ENCODE assay signal across 23 cellular contexts in genomic region chr22:36680038-36680437, GRCh38. TPM values are rescaled to one million over a fixed set of nuclear protein-coding genes. Genes with fewer than 3 reads are reported as not detected.
A peak's percentile ranks its signal among the peaks of the same experiment; 100 is the strongest.
DNase-seq lines count a peak whose midpoint lies in the region; ATAC-seq, FAIRE-seq and TF ChIP-seq lines count a peak whose summit lies in the region.
"Had no signal": no experiment of that assay in that cellular context is flagged by ENCODE, and none has a peak within 500 bp of the region (broad histone marks: within the 10 kb centered on the region; RNA-seq: fewer than 3 reads in every experiment).

No MANE protein-coding gene starts in this region.

- H3K14ac ChIP-seq in IMR-90 (replicated peaks; ENCODE audit: low read depth, low read length), result no peak overlapping the region
- no peak overlapping the region for H3K14ac ChIP-seq in mesenchymal stem cell (ENCODE audit: low read length in 2 of 2)

- CTCF ChIA-PET in HEK293 (lab: Yijun Ruan, JAX), result no interaction called here
- CTCF ChIA-PET in IMR-90 (lab: Yijun Ruan, JAX), result no interaction called here
- CTCF ChIA-PET in activated CD8-positive, alpha-beta T cell treated with anti-CD3 and anti-CD28 coated beads for 36 hours (lab: Charles Lee), result no interaction called here

- H3K9me1 ChIP-seq in IMR-90 (ENCODE audit: insufficient read depth, low read length), result no peaks in the 10 kb centered on the region

- no peak for ATAC-seq in IMR-90 (ENCODE audit: low read depth)
- no peak for ATAC-seq in activated CD8-positive, alpha-beta T cell treated with anti-CD3 and anti-CD28 coated beads for 36 hours

- no peak overlapping the region for H3K4ac ChIP-seq in IMR-90 (ENCODE audit: low read depth, low read length)
- no peak overlapping the region for H3K4ac ChIP-seq in mesenchymal stem cell (ENCODE audit: low read depth in 1 of 2, low read length in 2 of 2)

- H2AK9ac ChIP-seq in IMR-90 (replicated peaks; ENCODE audit: low read depth, low read length, poor library complexity), result no peak overlapping the region

- no peak for TF ChIP-seq POLR2A in IMR-90 (IDR thresholded peaks at IDR 0.05; ENCODE audit: low read depth, low read length)

- H3K4me3 Mint-ChIP-seq in activated CD8-positive, alpha-beta T cell treated with anti-CD3 and anti-CD28 coated beads for 36 hours, result no peak overlapping the region
- H3K4me3 Mint-ChIP-seq: CD4-positive, alpha-beta memory T cell had no signal

- H4K8ac ChIP-seq in IMR-90 (ENCODE audit: low read depth in 2 of 2, low read length in 2 of 2) (no peak overlapping the region), mesenchymal stem cell (ENCODE audit: low read length) (no peak overlapping the region)

- H2AK5ac ChIP-seq in IMR-90 (ENCODE audit: low read depth, low read length) (no peak overlapping the region), mesenchymal stem cell (ENCODE audit: low read length, severe bottlenecking) (no peak overlapping the region)

- H3K79me1 ChIP-seq in IMR-90 (ENCODE audit: low read depth in 1 of 2, low read length in 2 of 2), result no peaks in the 10 kb centered on the region
- H3K79me1 ChIP-seq in mesenchymal stem cell (replicated peaks; ENCODE audit: low read length, poor library complexity, severe bottlenecking), result no peaks in the 10 kb centered on the region

- dilution Hi-C loops in IMR-90 (cut with HindIII; ENCODE audit: low sequenced_read_pairs, unreplicated experiment), result no loop called here

- BruUV-seq in IMR-90 (replicated peaks; lab: Mats Ljungman, UMichigan), result no TSS peak

- FAIRE-seq in urothelium cell line (lab: Jason Lieb, UNC), result peak; percentile 99
- FAIRE-seq: GM12892 had no signal

- no peak overlapping the region for H3K27ac Mint-ChIP-seq in activated CD8-positive, alpha-beta T cell treated with anti-CD3 and anti-CD28 coated beads for 36 hours
- H3K27ac Mint-ChIP-seq: CD4-positive, alpha-beta memory T cell had no signal

- H3K18ac ChIP-seq in IMR-90 (ENCODE audit: low read depth, low read length), result no peak overlapping the region
- H3K18ac ChIP-seq in mesenchymal stem cell (ENCODE audit: low read depth in 1 of 2, low read length in 2 of 2), result no peak overlapping the region

- DNase-seq in IMR-90 (no peak), mesenchymal stem cell (no peak), urothelium cell line (ENCODE audit: low spot score) (no peak), midbrain (lab: John Stamatoyannopoulos, UW) (no peak), RPMI8226 (no peak)
- no peak for DNase-seq in activated CD8-positive, alpha-beta T cell treated with anti-CD3 and anti-CD28 coated beads for 36 hours
- DNase-seq: C1 segment of cervical spinal cord; Calu3; CD4-positive, alpha-beta memory T cell; COR-L47; DMS53; DMS79 treated with DMSO at 0.1 percent for 48 hours; GF-D8; GOT3; H7; HCEC 1CT had no signal

- H2BK120ac ChIP-seq in IMR-90 (ENCODE audit: low read depth, low read length) (no peak overlapping the region), mesenchymal stem cell (ENCODE audit: low read depth, low read length) (no peak overlapping the region)

- intact Hi-C loops in IMR-90 (cut with micrococcal nuclease), result no loop called here
- intact Hi-C loops in activated CD8-positive, alpha-beta T cell treated with anti-CD3 and anti-CD28 coated beads for 36 hours (cut with micrococcal nuclease), result no loop called here

- H2BK20ac ChIP-seq in IMR-90 (ENCODE audit: low read depth, low read length), result no peak overlapping the region

- no peaks in the 10 kb centered on the region for H3K9me3 ChIP-seq in HEK293 (ENCODE audit: control insufficient read depth, insufficient read depth, low read depth, low read length)
- H3K9me3 ChIP-seq in IMR-90 (ENCODE audit: control insufficient read depth, insufficient read depth, low read length), result no peaks in the 10 kb centered on the region
- no peaks in the 10 kb centered on the region for H3K9me3 ChIP-seq in mesenchymal stem cell (ENCODE audit: control insufficient read depth, low read length)

- H4K5ac ChIP-seq in IMR-90 (ENCODE audit: low read depth, low read length), result no peak overlapping the region

- TF ChIP-seq RAD21 in IMR-90 (IDR thresholded peaks at IDR 0.05; ENCODE audit: low read length), result no peak

- H3K4me1 Mint-ChIP-seq in activated CD8-positive, alpha-beta T cell treated with anti-CD3 and anti-CD28 coated beads for 36 hours (ENCODE audit: low read depth), result no peaks in the 10 kb centered on the region

- no peaks in the 10 kb centered on the region for H3K9me3 Mint-ChIP-seq in activated CD8-positive, alpha-beta T cell treated with anti-CD3 and anti-CD28 coated beads for 36 hours

- H3K27me3 ChIP-seq in IMR-90 (ENCODE audit: control insufficient read depth, insufficient read depth, low read length) (peaks cover 42% of the 10 kb centered on the region), mesenchymal stem cell (ENCODE audit: control insufficient read depth in 1 of 2, insufficient read depth in 1 of 2, low read length in 2 of 2) (peaks cover 44 to 76% of the 10 kb centered on the region in 2 experiments)

- H3K36me3 ChIP-seq in HEK293 (ENCODE audit: control insufficient read depth in 2 of 2, insufficient read depth in 1 of 2, low read length in 2 of 2) (no peaks in the 10 kb centered on the region), IMR-90 (ENCODE audit: control insufficient read depth, insufficient read depth, low read length) (no peaks in the 10 kb centered on the region), mesenchymal stem cell (ENCODE audit: control insufficient read depth in 1 of 2, insufficient read depth in 2 of 2, low read depth in 1 of 2, low read length in 2 of 2) (no peaks in the 10 kb centered on the region)

- no peaks in the 10 kb centered on the region for H3K4me1 ChIP-seq in HEK293 (ENCODE audit: control insufficient read depth, insufficient read depth, low read length)
- H3K4me1 ChIP-seq in IMR-90 (ENCODE audit: control insufficient read depth, insufficient read depth, low read length), result no peaks in the 10 kb centered on the region
- H3K4me1 ChIP-seq in mesenchymal stem cell (ENCODE audit: control insufficient read depth, insufficient read depth, low read depth, low read length), result no peaks in the 10 kb centered on the region

- H3K27ac ChIP-seq in HEK293 (ENCODE audit: extremely low read depth, low read depth, low read length), result no peak overlapping the region
- H3K27ac ChIP-seq in IMR-90 (ENCODE audit: insufficient read depth, low read length), result no peak overlapping the region
- H3K27ac ChIP-seq in mesenchymal stem cell (ENCODE audit: low read length, poor library complexity, severe bottlenecking), result no peak overlapping the region

- no peaks in the 10 kb centered on the region; the same call in 1 of the 2 replicates for H4K20me1 ChIP-seq in IMR-90 (ENCODE audit: insufficient read depth, low read length)

- in situ Hi-C loops in IMR-90 (cut with MboI; ENCODE audit: low sequenced_read_pairs), result no loop called here

- H2BK12ac ChIP-seq in mesenchymal stem cell (ENCODE audit: low read length in 2 of 2), result no peak overlapping the region

- 73% methylated on average over 3 of the region's 3 CpGs; no CpG with 5 or more reads in 1 of the 2 experiments for WGBS in IMR-90 (ENCODE audit: extremely low coverage in 2 of 2, insufficient read length in 1 of 2), 2 experiments
- 84% methylated on average over 3 of the region's 3 CpGs for WGBS in mesenchymal stem cell

- H2AFZ ChIP-seq in IMR-90 (replicated peaks; ENCODE audit: low read length, poor library complexity) (no peak overlapping the region), mesenchymal stem cell (ENCODE audit: low read depth, low read length) (no peak overlapping the region)

- H3K27me3 Mint-ChIP-seq in activated CD8-positive, alpha-beta T cell treated with anti-CD3 and anti-CD28 coated beads for 36 hours, result peaks cover 12% of the 10 kb centered on the region

- no peak overlapping the region for H4K91ac ChIP-seq in IMR-90 (ENCODE audit: insufficient read depth, low read depth, low read length)
- H4K91ac ChIP-seq in mesenchymal stem cell (ENCODE audit: low read length), result peak overlapping the region; percentile 16

- H2BK15ac ChIP-seq in IMR-90 (ENCODE audit: low read depth, low read length) (no peak overlapping the region), mesenchymal stem cell (ENCODE audit: low read depth, poor library complexity, severe bottlenecking) (no peak overlapping the region)

- no peak overlapping the region for H3K56ac ChIP-seq in IMR-90 (ENCODE audit: extremely low read depth, insufficient read depth, low read length)

- H3K4me2 ChIP-seq in IMR-90 (ENCODE audit: low read depth, low read length) (no peak overlapping the region), mesenchymal stem cell (ENCODE audit: low read length, poor library complexity, severe bottlenecking) (no peak overlapping the region)

- POLR2A ChIA-PET in HEK293 (lab: Yijun Ruan, JAX), result no interaction called here
- POLR2A ChIA-PET in IMR-90 (lab: Charles Lee; ENCODE audit: unreplicated experiment), result no interaction called here
- POLR2A ChIA-PET in activated CD8-positive, alpha-beta T cell treated with anti-CD3 and anti-CD28 coated beads for 36 hours (lab: Charles Lee), result no interaction called here

- H3K4me3 ChIP-seq in HEK293 (ENCODE audit: low read depth, low read length), result no peak overlapping the region
- H3K4me3 ChIP-seq in IMR-90 (ENCODE audit: insufficient read depth, low read depth, low read length), result no peak overlapping the region
- H3K4me3 ChIP-seq in mesenchymal stem cell (ENCODE audit: insufficient read depth in 1 of 2, low read depth in 1 of 2, low read length in 2 of 2), result no peak overlapping the region

- no peak for TF ChIP-seq CTCF in HEK293 (tag by site-specific recombination; IDR thresholded peaks at IDR 0.05)
- TF ChIP-seq CTCF in IMR-90 (conservative IDR thresholded peaks at IDR 0.05; ENCODE audit: low read depth, low read length), result no peak
- TF ChIP-seq CTCF in activated CD8-positive, alpha-beta T cell treated with anti-CD3 and anti-CD28 coated beads for 36 hours (IDR thresholded peaks at IDR 0.05), result no peak

- no peak overlapping the region for H3K23ac ChIP-seq in IMR-90 (ENCODE audit: low read depth, low read length)
- H3K23ac ChIP-seq in mesenchymal stem cell (ENCODE audit: low read length in 2 of 2), result no peak overlapping the region

- H3K36me3 Mint-ChIP-seq in activated CD8-positive, alpha-beta T cell treated with anti-CD3 and anti-CD28 coated beads for 36 hours (ENCODE audit: low read depth), result no peaks in the 10 kb centered on the region
- H3K36me3 Mint-ChIP-seq: CD4-positive, alpha-beta memory T cell had no signal

- H3K9ac ChIP-seq in IMR-90 (ENCODE audit: low read depth, low read length) (no peak overlapping the region), mesenchymal stem cell (ENCODE audit: low read length) (no peak overlapping the region)

- peak overlapping the region; percentile 30 for H2BK5ac ChIP-seq in IMR-90 (ENCODE audit: low read depth, low read length, poor library complexity, severe bottlenecking)
- no peak overlapping the region for H2BK5ac ChIP-seq in mesenchymal stem cell (ENCODE audit: low read depth, low read length, poor library complexity, severe bottlenecking)

TF ChIP-seq in IMR-90, 13 proteins besides CTCF, POLR2A, EP300 and RAD21 (continues in another document):
- no peak for TF ChIP-seq FOS (IDR thresholded peaks at IDR 0.05; ENCODE audit: low read depth, low read length)

RNA-seq across cellular contexts. Expression of gene CACNG2, which starts 23.5 kb away (rescaled TPM):
- total RNA-seq in IMR-90 (2012; rRNA removed), result not detected in 2 replicates
- polyA plus RNA-seq in IMR-90 (2012; rRNA removed), result not detected in 2 replicates
- polyA plus RNA-seq in IMR-90 (2012; cell fraction: cytosol; rRNA removed), result not detected in 2 replicates
- polyA plus RNA-seq in IMR-90 (2012; cell fraction: nucleus; rRNA removed; ENCODE audit: low replicate concordance), result not detected in 2 replicates
- polyA plus RNA-seq in mesenchymal stem cell (2013, experiment 1 of 2), result not detected
- polyA plus RNA-seq in mesenchymal stem cell (2013, experiment 2 of 2), result not detected
- total RNA-seq in activated CD8-positive, alpha-beta T cell treated with anti-CD3 and anti-CD28 coated beads for 36 hours, result not detected
- total RNA-seq: A172; A673; Calu3; CD4-positive, alpha-beta memory T cell; Daoy; G401; H7 had no signal
- polyA plus RNA-seq: BJ; CD4-positive, alpha-beta memory T cell had no signal
